ENCODE assay signal across 16 cellular contexts in the genomic region with DNA sequence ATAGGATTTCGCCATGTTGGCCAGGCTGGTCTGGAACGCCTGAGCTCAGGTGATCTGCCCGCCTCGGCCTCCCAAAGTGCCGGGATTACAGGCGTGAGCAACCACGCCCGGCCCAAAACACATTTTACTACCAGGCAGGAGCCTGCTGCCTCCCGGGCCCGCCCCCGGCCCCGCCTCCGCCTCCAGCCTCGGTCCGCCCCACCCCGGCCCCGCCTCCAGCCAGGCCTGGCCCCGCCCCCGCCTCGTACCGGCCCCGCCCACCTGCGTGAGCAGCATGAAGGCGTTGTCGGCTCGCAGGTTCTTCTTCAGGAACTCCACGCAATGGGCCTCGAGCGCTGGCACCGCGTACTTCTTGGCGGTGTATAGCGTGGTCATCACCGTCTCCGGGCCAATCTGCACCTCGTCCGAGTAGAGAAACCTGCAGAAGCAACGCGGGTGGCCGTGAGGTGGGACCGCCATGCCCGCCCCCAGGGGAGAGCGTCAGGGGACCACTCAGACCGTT. TPM values are rescaled to one million over a fixed set of nuclear protein-coding genes. Genes with fewer than 3 reads are reported as not detected.
DNase-seq lines count a peak whose midpoint lies in the region; ATAC-seq and TF ChIP-seq lines count a peak whose summit lies in the region.
"Had no signal": no experiment of that assay in that cellular context is flagged by ENCODE, and none has a peak within 500 bp of the region (broad histone marks: within the 10 kb centered on the region; RNA-seq: fewer than 3 reads in every experiment).

No MANE protein-coding gene starts in this region.

- no peak overlapping the region for H3K4me3 ChIP-seq in mucosa of descending colon
- H3K4me3 ChIP-seq: esophagus muscularis mucosa, psoas muscle, SK-N-MC had no signal

- H3K9me3 Mint-ChIP-seq in activated CD8-positive, alpha-beta T cell treated with anti-CD3 and anti-CD28 coated beads for 36 hours = no peaks in the 10 kb centered on the region
- H3K9me3 Mint-ChIP-seq: IgD-negative memory B cell had no signal

- intact Hi-C loops in activated CD8-positive, alpha-beta T cell treated with anti-CD3 and anti-CD28 coated beads for 36 hours (cut with micrococcal nuclease) = no loop called here
- intact Hi-C loops in mucosa of descending colon (cut with DNase I, micrococcal nuclease) = no loop called here

- no peak for TF ChIP-seq CTCF in activated CD8-positive, alpha-beta T cell treated with anti-CD3 and anti-CD28 coated beads for 36 hours (IDR thresholded peaks at IDR 0.05)
- no peak for TF ChIP-seq CTCF in mucosa of descending colon (IDR thresholded peaks at IDR 0.05)

- H3K36me3 ChIP-seq in mucosa of descending colon (ENCODE audit: low read depth) = peaks cover 8% of the 10 kb centered on the region

- POLR2A ChIA-PET in activated CD8-positive, alpha-beta T cell treated with anti-CD3 and anti-CD28 coated beads for 36 hours (lab: Charles Lee) = no interaction called here

- no peaks in the 10 kb centered on the region for H3K4me1 Mint-ChIP-seq in activated CD8-positive, alpha-beta T cell treated with anti-CD3 and anti-CD28 coated beads for 36 hours (ENCODE audit: low read depth)

- peaks cover 6% of the 10 kb centered on the region for H3K36me3 Mint-ChIP-seq in activated CD8-positive, alpha-beta T cell treated with anti-CD3 and anti-CD28 coated beads for 36 hours (ENCODE audit: low read depth)
- H3K36me3 Mint-ChIP-seq: activated naive CD8-positive, alpha-beta T cell; IgD-negative memory B cell had no signal

- no peak overlapping the region for H3K27ac Mint-ChIP-seq in activated CD8-positive, alpha-beta T cell treated with anti-CD3 and anti-CD28 coated beads for 36 hours
- H3K27ac Mint-ChIP-seq: activated naive CD8-positive, alpha-beta T cell had no signal

- CTCF ChIA-PET in activated CD8-positive, alpha-beta T cell treated with anti-CD3 and anti-CD28 coated beads for 36 hours (lab: Charles Lee) = no interaction called here

- peak; percentile 53 for ATAC-seq in activated CD8-positive, alpha-beta T cell treated with anti-CD3 and anti-CD28 coated beads for 36 hours
- ATAC-seq in mucosa of descending colon = peak; percentile 87
- ATAC-seq in HG03108 (IDR thresholded peaks at IDR 0.05; ENCODE audit: unreplicated experiment) = no peak

- no peak overlapping the region for H3K4me3 Mint-ChIP-seq in activated CD8-positive, alpha-beta T cell treated with anti-CD3 and anti-CD28 coated beads for 36 hours
- H3K4me3 Mint-ChIP-seq: activated naive CD8-positive, alpha-beta T cell; IgD-negative memory B cell had no signal

- H3K27me3 Mint-ChIP-seq in activated CD8-positive, alpha-beta T cell treated with anti-CD3 and anti-CD28 coated beads for 36 hours = no peaks in the 10 kb centered on the region
- H3K27me3 Mint-ChIP-seq: activated naive CD8-positive, alpha-beta T cell; IgD-negative memory B cell had no signal

- no peaks in the 10 kb centered on the region for H3K4me1 ChIP-seq in mucosa of descending colon (ENCODE audit: low read depth)
- H3K4me1 ChIP-seq: esophagus muscularis mucosa, psoas muscle had no signal

- peak; percentile 3 for DNase-seq in CD1c-positive myeloid dendritic cell (ENCODE audit: extremely low spot score)
- DNase-seq in ELR (ENCODE audit: low read depth) = peak; percentile 40
- DNase-seq in activated CD8-positive, alpha-beta T cell treated with anti-CD3 and anti-CD28 coated beads for 36 hours = peak; percentile 30
- DNase-seq in mucosa of descending colon = peak in 2 of 3 donors; percentile 42 to 71
- no peak for DNase-seq in activated CD4-positive, CD25-positive, alpha-beta regulatory T cell (lab: John Stamatoyannopoulos, UW)
- DNase-seq in putamen (ENCODE audit: low spot score) = no peak
- no peak for DNase-seq in hepatic stellate cell (ENCODE audit: low spot score)
- DNase-seq: DMS153, NCI-H146, NCI-H82 had no signal

- no peaks in the 10 kb centered on the region for H3K9me3 ChIP-seq in mucosa of descending colon
- H3K9me3 ChIP-seq: esophagus muscularis mucosa, psoas muscle had no signal

RNA-seq across cellular contexts. Expression of gene BTBD2, which starts 22.7 kb away (rescaled TPM):
- total RNA-seq in activated CD8-positive, alpha-beta T cell treated with anti-CD3 and anti-CD28 coated beads for 36 hours = 10 to 100 TPM; 36.5 to 44.6 TPM
- total RNA-seq in mucosa of descending colon = 10 to 100 TPM; 66.0 to 82.3 (median 71.5) TPM

RNA-seq across cellular contexts. Expression of gene CSNK1G2, which starts 51.8 kb away (rescaled TPM):
- 10 to 100 TPM; 51.9 to 57.5 TPM for total RNA-seq in activated CD8-positive, alpha-beta T cell treated with anti-CD3 and anti-CD28 coated beads for 36 hours
- 10 to 100 TPM; 51.8 to 58.6 (median 56.7) TPM for total RNA-seq in mucosa of descending colon

RNA-seq across cellular contexts. Expression of gene MKNK2, which starts 58.2 kb away (rescaled TPM):
- total RNA-seq in activated CD8-positive, alpha-beta T cell treated with anti-CD3 and anti-CD28 coated beads for 36 hours = 100 to 1,000 TPM; 323 to 327 TPM
- 100 to 1,000 TPM; 252 to 330 (median 304) TPM for total RNA-seq in mucosa of descending colon

Comparison
In these comparisons a context has a peak if more than half of its experiments do, and no peak if none do; other contexts are left out.
1. DNase-seq: peak in CD1c-positive myeloid dendritic cell (single experiment), ELR (single experiment), activated CD8-positive, alpha-beta T cell treated with anti-CD3 and anti-CD28 coated beads for 36 hours (single experiment) and mucosa of descending colon (2 of 3); none in activated CD4-positive, CD25-positive, alpha-beta regulatory T cell (0 of 4), putamen (single experiment) and hepatic stellate cell (single experiment).